28 cellular contexts compared by ENCODE assay signal in the genomic region with DNA sequence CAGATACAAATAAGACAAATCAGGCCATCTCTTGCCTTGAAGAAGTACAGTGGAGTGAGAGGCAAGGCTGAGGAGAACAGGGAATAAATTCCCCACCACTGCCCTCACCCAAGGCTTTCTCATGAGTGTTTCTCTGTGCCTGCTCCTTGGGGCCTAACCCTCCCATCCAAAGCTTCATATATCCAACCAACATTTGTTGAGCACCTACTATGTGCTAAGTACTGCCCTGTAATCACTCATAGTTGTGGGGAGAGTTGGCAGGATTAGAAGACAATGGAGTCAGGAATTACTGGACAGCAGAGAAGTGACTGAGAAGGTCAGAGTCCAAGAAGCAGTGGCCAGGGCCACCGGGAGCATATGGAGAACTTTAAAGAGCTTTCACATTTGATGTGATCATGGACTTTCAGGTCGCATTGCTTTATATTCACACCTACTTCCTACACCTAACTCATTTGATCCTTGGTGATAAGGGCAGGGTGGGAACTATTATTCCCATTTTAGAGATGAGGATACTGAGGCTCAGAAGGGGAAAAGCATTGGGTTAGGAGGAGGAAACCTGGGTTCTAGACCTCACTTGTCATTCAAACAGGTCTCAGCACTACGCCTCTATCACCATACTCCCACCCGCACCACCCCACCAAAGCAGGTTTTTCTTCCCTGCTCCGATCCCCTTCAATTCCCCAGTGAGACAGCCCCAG.
"Had no signal": no experiment of that assay in that cellular context is flagged by ENCODE, and none has a peak within 500 bp of the region (broad histone marks: within the 10 kb centered on the region; RNA-seq: fewer than 3 reads in every experiment).

No MANE protein-coding gene starts in this region.

- H3K36me3 ChIP-seq: left lung, lower lobe of right lung, pancreas, prostate gland, sigmoid colon, tibial nerve, uterus had no signal

- H3K4me1 ChIP-seq: lower lobe of right lung, pancreas, prostate gland had no signal

- H3K27me3 ChIP-seq: pancreas, uterus had no signal

- H3K9me3 ChIP-seq: left lung, lower lobe of right lung, pancreas, prostate gland, sigmoid colon, tibial nerve, uterus had no signal

- DNase-seq: hippocampal formation; kidney glomerular epithelial cell; left cardiac atrium; left lung; lower lobe of right lung; mammary epithelial cell; mesenchymal stem cell; naive B cell; natural killer cell; nephron progenitor cell; pancreas; retina; right cardiac atrium; sigmoid colon; stimulated activated CD4-positive, alpha-beta T cell treated with anti-CD3 and anti-CD28 coated beads, Interleukin-1b, Interleukin-23, amount 100 ng/mL, for 48 hours; stimulated activated CD4-positive, alpha-beta T cell treated with anti-CD3 and anti-CD28 coated beads, Interleukin-2, amount 100 ng/mL, for 48 hours; stimulated activated CD4-positive, alpha-beta T cell treated with anti-CD3 and anti-CD28 coated beads, Interleukin-4, amount 100 ng/mL, for 4 hours; stimulated activated CD8-positive, alpha-beta memory T cell treated with anti-CD3 and anti-CD28 coated beads, Interleukin-4, amount 100 ng/mL, for 48 hours; stimulated activated naive CD4-positive, alpha-beta T cell treated with Interleukin-2 at 50 U/mL for 16 hours; stimulated activated naive CD8-positive, alpha-beta T cell treated with anti-CD3 and anti-CD28 coated beads, Interleukin-15, amount 100 ng/mL, for 72 hours; substantia nigra; uterus had no signal

- H3K36me3 Mint-ChIP-seq: naive B cell; natural killer cell; stimulated activated memory B cell treated with anti-CD40 and anti-IgM and Interleukin-4, amounts not matched to agents 10 μg/mL and 1 μg/mL and 100 μg/mL, for 72 hours; type B pancreatic cell had no signal

- H3K27ac Mint-ChIP-seq: natural killer cell; nephron progenitor cell; stimulated activated memory B cell treated with anti-CD40 and anti-IgM and Interleukin-4, amounts not matched to agents 10 μg/mL and 1 μg/mL and 100 μg/mL, for 72 hours; stimulated activated naive CD8-positive, alpha-beta T cell treated with anti-CD3 and anti-CD28 coated beads, Interleukin-15, amount 100 ng/mL, for 72 hours; type B pancreatic cell had no signal

- H3K4me3 ChIP-seq: left lung, lower lobe of right lung, pancreas, prostate gland, sigmoid colon, smooth muscle cell, tibial nerve, uterus had no signal

- H3K4me2 ChIP-seq: smooth muscle cell had no signal

- H3K9me3 Mint-ChIP-seq: naive B cell; natural killer cell; nephron progenitor cell; stimulated activated memory B cell treated with anti-CD40 and anti-IgM and Interleukin-4, amounts not matched to agents 10 μg/mL and 1 μg/mL and 100 μg/mL, for 72 hours; stimulated activated naive CD8-positive, alpha-beta T cell treated with anti-CD3 and anti-CD28 coated beads, Interleukin-15, amount 100 ng/mL, for 72 hours; type B pancreatic cell had no signal

- H3K4me3 Mint-ChIP-seq: naive B cell; natural killer cell; nephron progenitor cell; stimulated activated memory B cell treated with anti-CD40 and anti-IgM and Interleukin-4, amounts not matched to agents 10 μg/mL and 1 μg/mL and 100 μg/mL, for 72 hours; stimulated activated naive CD8-positive, alpha-beta T cell treated with anti-CD3 and anti-CD28 coated beads, Interleukin-15, amount 100 ng/mL, for 72 hours; type B pancreatic cell had no signal

- H3K27ac ChIP-seq: left lung, lower lobe of right lung, pancreas, prostate gland, sigmoid colon, tibial nerve, uterus had no signal

- H3K4me1 Mint-ChIP-seq: natural killer cell had no signal

- ATAC-seq: left cardiac atrium; left lung; lower lobe of right lung; natural killer cell; pancreas; right cardiac atrium; stimulated activated memory B cell treated with anti-CD40 and anti-IgM and Interleukin-4, amounts not matched to agents 10 μg/mL and 1 μg/mL and 100 μg/mL, for 72 hours; stimulated activated naive CD8-positive, alpha-beta T cell treated with anti-CD3 and anti-CD28 coated beads, Interleukin-15, amount 100 ng/mL, for 72 hours had no signal

- FAIRE-seq: keratinocyte, pancreas had no signal

- H3K27me3 Mint-ChIP-seq: type B pancreatic cell had no signal
